8 cellular contexts compared by ENCODE assay signal in the genomic region with DNA sequence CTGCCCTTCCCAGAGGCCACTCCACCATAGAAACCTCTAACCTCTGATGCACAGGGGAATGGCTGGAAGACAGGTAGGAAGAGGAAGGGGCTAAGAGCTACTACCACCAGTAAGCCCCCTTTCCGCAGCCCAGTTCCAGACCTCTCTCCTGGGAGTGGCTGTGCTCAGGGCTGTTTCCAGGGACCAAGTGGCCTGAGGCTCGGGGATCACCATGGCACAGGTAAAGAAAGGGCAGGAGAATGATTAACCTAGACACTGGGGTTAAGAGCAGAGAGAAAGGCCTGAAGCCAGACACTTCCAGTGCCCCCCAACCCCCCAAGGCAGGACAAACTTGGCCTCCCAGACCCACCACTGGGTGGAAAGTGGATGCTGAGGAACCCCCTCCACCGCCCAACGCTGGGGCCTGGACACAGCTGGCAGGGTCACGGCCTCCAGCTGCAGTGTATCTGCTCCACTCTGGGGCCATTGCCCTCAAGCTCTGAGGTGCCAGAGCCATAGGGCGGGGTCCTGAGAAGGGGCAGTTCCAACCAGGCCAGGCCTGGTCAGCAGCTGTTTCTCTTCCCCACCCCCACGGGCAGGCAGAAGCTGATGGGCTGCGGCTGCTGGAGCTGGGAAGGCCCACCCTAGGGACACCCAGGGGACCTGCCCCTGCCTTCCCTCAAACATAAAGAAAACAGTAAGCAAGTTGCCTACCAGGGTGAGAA. TPM values are rescaled to one million over a fixed set of nuclear protein-coding genes. Genes with fewer than 3 reads are reported as not detected.
DNase-seq lines count a peak whose midpoint lies in the region; ATAC-seq and TF ChIP-seq lines count a peak whose summit lies in the region.

No MANE protein-coding gene starts in this region.

- H3K4me3 ChIP-seq in CD8-positive, alpha-beta memory T cell (ENCODE audit: low read length), result peak overlapping the region; percentile 100
- H3K4me3 ChIP-seq in Loucy (ENCODE audit: low read length, poor library complexity, severe bottlenecking) (peak overlapping the region; percentile 91), coronary artery (peak overlapping the region; percentile 87), mucosa of stomach (ENCODE audit: low read length) (peak overlapping the region; percentile 97)

- peaks cover 31% of the 10 kb centered on the region for H3K36me3 ChIP-seq in CD8-positive, alpha-beta memory T cell (ENCODE audit: insufficient read depth, low read length)
- H3K36me3 ChIP-seq in Loucy (ENCODE audit: insufficient read depth, low read length), result peaks cover 35% of the 10 kb centered on the region
- H3K36me3 ChIP-seq in mucosa of stomach (ENCODE audit: control insufficient read depth, insufficient read depth, low read length), result peaks cover 44% of the 10 kb centered on the region

- H4K20me1 ChIP-seq in Loucy (ENCODE audit: insufficient read depth, low read length, poor library complexity, severe bottlenecking), result peaks cover 70% of the 10 kb centered on the region

- CTCF ChIA-PET in CD8-positive, alpha-beta memory T cell (lab: Charles Lee), result interaction anchor here (1.2 to 6.9 kb wide), 8 partner anchors 9 to 141 kb away, joined by 3 to 55 read pairs (median 5); no protein-coding TSS in a partner anchor

- peaks cover 0 to 20% of the 10 kb centered on the region in 2 donors for H3K27me3 Mint-ChIP-seq in CD8-positive, alpha-beta memory T cell

- ATAC-seq in GM18858 (IDR thresholded peaks at IDR 0.05; ENCODE audit: unreplicated experiment), result no peak

- H3K9me3 Mint-ChIP-seq in CD8-positive, alpha-beta memory T cell, result peaks cover 0 to 7% (median 3%) of the 10 kb centered on the region in 5 donors

- peaks cover 8 to 63% (median 16%) of the 10 kb centered on the region in 3 donors for H3K36me3 Mint-ChIP-seq in CD8-positive, alpha-beta memory T cell

- POLR2A ChIA-PET in CD8-positive, alpha-beta memory T cell (lab: Charles Lee), result interaction anchor here (0.6 to 1.4 kb wide), 3 partner anchors 16 to 96 kb away, joined by 3 to 4 read pairs (median 4); a partner anchor contains a TSS

- H3K27ac ChIP-seq in CD8-positive, alpha-beta memory T cell (ENCODE audit: low read depth, low read length), result peak overlapping the region; percentile 100
- H3K27ac ChIP-seq in coronary artery, result peak overlapping the region; percentile 95 to 100

- no peaks in the 10 kb centered on the region for H3K9me3 ChIP-seq in CD8-positive, alpha-beta memory T cell (ENCODE audit: low read length)
- H3K9me3 ChIP-seq in Loucy (ENCODE audit: insufficient read depth, low read depth, low read length), result no peaks in the 10 kb centered on the region
- H3K9me3 ChIP-seq in mucosa of stomach (ENCODE audit: control insufficient read depth, low read length), result no peaks in the 10 kb centered on the region

- no peaks in the 10 kb centered on the region for H3F3A ChIP-seq in Loucy (ENCODE audit: low read depth)

- TF ChIP-seq CTCF in Loucy (conservative IDR thresholded peaks at IDR 0.05; ENCODE audit: low read length) (no peak), coronary artery (IDR thresholded peaks at IDR 0.05) (no peak)

- H3K4me1 Mint-ChIP-seq in CD8-positive, alpha-beta memory T cell, result peaks cover 67 to 85% (median 71%) of the 10 kb centered on the region in 3 donors

- H3K4me2 ChIP-seq in Loucy (ENCODE audit: low read depth, low read length, poor library complexity, severe bottlenecking), result peak overlapping the region; percentile 99

- H3K27me3 ChIP-seq in CD8-positive, alpha-beta memory T cell (ENCODE audit: insufficient read depth, low read length, poor library complexity, severe bottlenecking), result no peaks in the 10 kb centered on the region
- H3K27me3 ChIP-seq in Loucy (ENCODE audit: insufficient read depth, low read length, poor library complexity, severe bottlenecking) (peaks cover 8% of the 10 kb centered on the region), mucosa of stomach (ENCODE audit: control insufficient read depth, insufficient read depth, low read length) (no peaks in the 10 kb centered on the region)

- DNase-seq in CD8-positive, alpha-beta memory T cell, result peak in 1 of 5 donors; percentile 64
- DNase-seq in coronary artery (ENCODE audit: low spot score), result no peak
- no peak for DNase-seq in DMS79 treated with DMSO at 0.1 percent for 48 hours (lab: John Stamatoyannopoulos, UW)
- DNase-seq in NCI-H1048 (lab: John Stamatoyannopoulos, UW), result no peak
- DNase-seq in SKM-1 (lab: John Stamatoyannopoulos, UW; ENCODE audit: unreplicated experiment), result no peak

- H3K9ac ChIP-seq in Loucy (ENCODE audit: low read depth, low read length, poor library complexity, severe bottlenecking), result peak overlapping the region; percentile 96
- peak overlapping the region; percentile 98 for H3K9ac ChIP-seq in mucosa of stomach (ENCODE audit: low read length)

- H3K27ac Mint-ChIP-seq in CD8-positive, alpha-beta memory T cell, result peak overlapping the region; percentile 97 to 100 (median 100)

- H3K4me1 ChIP-seq in CD8-positive, alpha-beta memory T cell (ENCODE audit: insufficient read depth, low read length), result peaks cover 44% of the 10 kb centered on the region
- H3K4me1 ChIP-seq in Loucy (ENCODE audit: insufficient read depth, low read length, poor library complexity, severe bottlenecking) (peaks cover 64% of the 10 kb centered on the region), mucosa of stomach (ENCODE audit: control insufficient read depth, insufficient read depth, low read length) (peaks cover 65% of the 10 kb centered on the region)

- no peak overlapping the region for H2AFZ ChIP-seq in Loucy (ENCODE audit: low read length)

- H3K79me2 ChIP-seq in Loucy (ENCODE audit: insufficient read depth, low read length), result peaks cover 88% of the 10 kb centered on the region

- peak overlapping the region; percentile 89 to 99 (median 96) for H3K4me3 Mint-ChIP-seq in CD8-positive, alpha-beta memory T cell

- no peaks in the 10 kb centered on the region for H3K9me2 ChIP-seq in Loucy (replicated peaks; ENCODE audit: low read depth, low read length)

RNA-seq across cellular contexts. Expression of a gene that starts 2.7 kb away (rescaled TPM):
- total RNA-seq in CD8-positive, alpha-beta memory T cell, result 100 to 1,000 TPM; 566 to 578 TPM
- 811 TPM for polyA plus RNA-seq in CD8-positive, alpha-beta memory T cell

RNA-seq across cellular contexts. Expression of a gene that starts 22.7 kb away (rescaled TPM):
- 1 to 10 TPM in 1 of 2 experiments, under 1 TPM in 1; 0.75 to 1.2 TPM for total RNA-seq in CD8-positive, alpha-beta memory T cell
- polyA plus RNA-seq in CD8-positive, alpha-beta memory T cell, result 0.18 TPM

RNA-seq across cellular contexts. Expression of a gene that starts 22.8 kb away (rescaled TPM):
- total RNA-seq in CD8-positive, alpha-beta memory T cell, result under 1 TPM; 0.04 to 0.11 TPM
- polyA plus RNA-seq in CD8-positive, alpha-beta memory T cell, result not detected

RNA-seq across cellular contexts. Expression of a gene that starts 31.4 kb away (rescaled TPM):
- not detected for total RNA-seq in CD8-positive, alpha-beta memory T cell
- polyA plus RNA-seq in CD8-positive, alpha-beta memory T cell, result not detected
